1 cellular context compared by ENCODE assay signal in the genomic region with DNA sequence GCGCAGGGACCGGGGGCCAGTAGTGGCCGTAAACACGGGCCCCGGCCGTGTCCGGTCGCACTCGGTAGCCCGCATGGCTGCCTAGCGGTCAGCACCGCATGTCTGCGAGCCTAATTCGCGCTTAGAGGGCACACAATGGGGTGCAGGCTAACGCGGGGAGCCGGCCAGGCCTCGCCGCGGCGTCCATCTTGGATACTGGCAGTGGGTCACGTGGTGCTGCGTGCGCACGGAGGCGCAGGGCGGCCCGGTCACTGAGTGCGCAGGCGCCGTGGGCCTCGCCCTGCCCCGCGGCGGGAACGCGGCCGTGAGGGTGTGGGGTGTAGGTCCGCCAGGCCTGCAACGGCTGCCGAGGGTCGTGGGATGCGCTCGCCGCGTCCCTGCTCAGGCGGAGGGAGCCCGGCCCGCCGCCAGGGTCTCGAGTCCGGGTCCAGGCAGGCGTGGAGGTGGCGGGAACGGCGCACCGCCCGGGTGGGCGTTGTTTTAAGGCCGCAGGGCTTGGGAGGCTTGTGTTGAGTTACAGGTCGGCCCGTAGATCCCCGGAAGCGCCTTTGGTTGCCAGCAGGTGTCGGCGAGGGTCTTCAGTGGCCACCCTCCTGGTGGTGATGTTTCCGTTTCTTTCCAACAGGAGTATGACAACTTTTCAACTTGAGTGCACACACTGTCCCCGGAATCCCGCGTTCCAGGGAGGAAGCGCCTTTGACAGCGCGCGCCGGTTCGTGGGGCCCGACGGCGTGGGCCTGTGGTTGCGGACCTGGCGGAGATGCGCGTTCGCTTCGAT.
TF ChIP-seq lines count a peak whose summit lies in the region.

No MANE protein-coding gene starts in this region.

TF ChIP-seq in WTC11, 78 proteins besides CTCF, POLR2A, EP300 and RAD21 (continued from another document and continues in another):
- TF ChIP-seq, protein P1, sequence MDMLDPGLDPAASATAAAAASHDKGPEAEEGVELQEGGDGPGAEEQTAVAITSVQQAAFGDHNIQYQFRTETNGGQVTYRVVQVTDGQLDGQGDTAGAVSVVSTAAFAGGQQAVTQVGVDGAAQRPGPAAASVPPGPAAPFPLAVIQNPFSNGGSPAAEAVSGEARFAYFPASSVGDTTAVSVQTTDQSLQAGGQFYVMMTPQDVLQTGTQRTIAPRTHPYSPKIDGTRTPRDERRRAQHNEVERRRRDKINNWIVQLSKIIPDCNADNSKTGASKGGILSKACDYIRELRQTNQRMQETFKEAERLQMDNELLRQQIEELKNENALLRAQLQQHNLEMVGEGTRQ (CRISPR knock-in tag; IDR thresholded peaks at IDR 0.05) = peak; percentile 100
- TF ChIP-seq TEAD1 (CRISPR knock-in tag; IDR thresholded peaks at IDR 0.05) (peak; percentile 96), NFATC4 (CRISPR knock-in tag; IDR thresholded peaks at IDR 0.05) (peak; percentile 65), ZNF416 (CRISPR knock-in tag; IDR thresholded peaks at IDR 0.05) (peak; percentile 24; the same call in 1 of the 2 replicates), EMX1 (CRISPR knock-in tag; IDR thresholded peaks at IDR 0.05) (peak; percentile 43; the same call in 1 of the 2 replicates), NR1H2 (CRISPR knock-in tag; IDR thresholded peaks at IDR 0.05) (no peak), ZNF232 (CRISPR knock-in tag; IDR thresholded peaks at IDR 0.05) (no peak), CREB1 (CRISPR knock-in tag; IDR thresholded peaks at IDR 0.05) (peak; percentile 87; the same call in 1 of the 2 replicates), GABPB1 (CRISPR knock-in tag; IDR thresholded peaks at IDR 0.05) (peak; percentile 90), NR2C2 (CRISPR knock-in tag; IDR thresholded peaks at IDR 0.05) (peak; percentile 48; the same call in 1 of the 2 replicates), ZNF138 (CRISPR knock-in tag; conservative IDR thresholded peaks at IDR 0.05) (peak; percentile 81; the same call in 1 of the 2 replicates), ZBTB21 (CRISPR knock-in tag; IDR thresholded peaks at IDR 0.05; ENCODE audit: borderline replicate concordance) (peak; percentile 61), KAT7 (CRISPR knock-in tag; IDR thresholded peaks at IDR 0.05; ENCODE audit: borderline replicate concordance) (0 out of 2 replicates have a peak, but pooled peaks have one; percentile 70), ELF4 (CRISPR knock-in tag; IDR thresholded peaks at IDR 0.05; ENCODE audit: low read depth) (0 out of 2 replicates have a peak, but pooled peaks have one; percentile 66), OVOL2 (CRISPR knock-in tag; IDR thresholded peaks at IDR 0.05; ENCODE audit: borderline replicate concordance) (no peak), RORB (CRISPR knock-in tag; IDR thresholded peaks at IDR 0.05) (no peak), TEAD4 (CRISPR knock-in tag; IDR thresholded peaks at IDR 0.05) (peak; percentile 83), FOXJ3 (CRISPR knock-in tag; IDR thresholded peaks at IDR 0.05; ENCODE audit: borderline replicate concordance) (no peak)
- TF ChIP-seq, protein P2, sequence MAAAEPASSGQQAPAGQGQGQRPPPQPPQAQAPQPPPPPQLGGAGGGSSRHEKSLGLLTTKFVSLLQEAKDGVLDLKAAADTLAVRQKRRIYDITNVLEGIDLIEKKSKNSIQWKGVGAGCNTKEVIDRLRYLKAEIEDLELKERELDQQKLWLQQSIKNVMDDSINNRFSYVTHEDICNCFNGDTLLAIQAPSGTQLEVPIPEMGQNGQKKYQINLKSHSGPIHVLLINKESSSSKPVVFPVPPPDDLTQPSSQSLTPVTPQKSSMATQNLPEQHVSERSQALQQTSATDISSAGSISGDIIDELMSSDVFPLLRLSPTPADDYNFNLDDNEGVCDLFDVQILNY (CRISPR knock-in tag; IDR thresholded peaks at IDR 0.05) = peak; percentile 99
- TF ChIP-seq, protein P3, sequence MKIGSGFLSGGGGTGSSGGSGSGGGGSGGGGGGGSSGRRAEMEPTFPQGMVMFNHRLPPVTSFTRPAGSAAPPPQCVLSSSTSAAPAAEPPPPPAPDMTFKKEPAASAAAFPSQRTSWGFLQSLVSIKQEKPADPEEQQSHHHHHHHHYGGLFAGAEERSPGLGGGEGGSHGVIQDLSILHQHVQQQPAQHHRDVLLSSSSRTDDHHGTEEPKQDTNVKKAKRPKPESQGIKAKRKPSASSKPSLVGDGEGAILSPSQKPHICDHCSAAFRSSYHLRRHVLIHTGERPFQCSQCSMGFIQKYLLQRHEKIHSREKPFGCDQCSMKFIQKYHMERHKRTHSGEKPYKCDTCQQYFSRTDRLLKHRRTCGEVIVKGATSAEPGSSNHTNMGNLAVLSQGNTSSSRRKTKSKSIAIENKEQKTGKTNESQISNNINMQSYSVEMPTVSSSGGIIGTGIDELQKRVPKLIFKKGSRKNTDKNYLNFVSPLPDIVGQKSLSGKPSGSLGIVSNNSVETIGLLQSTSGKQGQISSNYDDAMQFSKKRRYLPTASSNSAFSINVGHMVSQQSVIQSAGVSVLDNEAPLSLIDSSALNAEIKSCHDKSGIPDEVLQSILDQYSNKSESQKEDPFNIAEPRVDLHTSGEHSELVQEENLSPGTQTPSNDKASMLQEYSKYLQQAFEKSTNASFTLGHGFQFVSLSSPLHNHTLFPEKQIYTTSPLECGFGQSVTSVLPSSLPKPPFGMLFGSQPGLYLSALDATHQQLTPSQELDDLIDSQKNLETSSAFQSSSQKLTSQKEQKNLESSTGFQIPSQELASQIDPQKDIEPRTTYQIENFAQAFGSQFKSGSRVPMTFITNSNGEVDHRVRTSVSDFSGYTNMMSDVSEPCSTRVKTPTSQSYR (CRISPR knock-in tag; IDR thresholded peaks at IDR 0.05) = peak; percentile 69; the same call in 1 of the 2 replicates
- TF ChIP-seq, protein P4, sequence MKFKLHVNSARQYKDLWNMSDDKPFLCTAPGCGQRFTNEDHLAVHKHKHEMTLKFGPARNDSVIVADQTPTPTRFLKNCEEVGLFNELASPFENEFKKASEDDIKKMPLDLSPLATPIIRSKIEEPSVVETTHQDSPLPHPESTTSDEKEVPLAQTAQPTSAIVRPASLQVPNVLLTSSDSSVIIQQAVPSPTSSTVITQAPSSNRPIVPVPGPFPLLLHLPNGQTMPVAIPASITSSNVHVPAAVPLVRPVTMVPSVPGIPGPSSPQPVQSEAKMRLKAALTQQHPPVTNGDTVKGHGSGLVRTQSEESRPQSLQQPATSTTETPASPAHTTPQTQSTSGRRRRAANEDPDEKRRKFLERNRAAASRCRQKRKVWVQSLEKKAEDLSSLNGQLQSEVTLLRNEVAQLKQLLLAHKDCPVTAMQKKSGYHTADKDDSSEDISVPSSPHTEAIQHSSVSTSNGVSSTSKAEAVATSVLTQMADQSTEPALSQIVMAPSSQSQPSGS (CRISPR knock-in tag; IDR thresholded peaks at IDR 0.05; ENCODE audit: borderline replicate concordance, low read depth) = no peak; the same call in 1 of the 2 replicates
- TF ChIP-seq, protein P5, sequence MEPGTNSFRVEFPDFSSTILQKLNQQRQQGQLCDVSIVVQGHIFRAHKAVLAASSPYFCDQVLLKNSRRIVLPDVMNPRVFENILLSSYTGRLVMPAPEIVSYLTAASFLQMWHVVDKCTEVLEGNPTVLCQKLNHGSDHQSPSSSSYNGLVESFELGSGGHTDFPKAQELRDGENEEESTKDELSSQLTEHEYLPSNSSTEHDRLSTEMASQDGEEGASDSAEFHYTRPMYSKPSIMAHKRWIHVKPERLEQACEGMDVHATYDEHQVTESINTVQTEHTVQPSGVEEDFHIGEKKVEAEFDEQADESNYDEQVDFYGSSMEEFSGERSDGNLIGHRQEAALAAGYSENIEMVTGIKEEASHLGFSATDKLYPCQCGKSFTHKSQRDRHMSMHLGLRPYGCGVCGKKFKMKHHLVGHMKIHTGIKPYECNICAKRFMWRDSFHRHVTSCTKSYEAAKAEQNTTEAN (CRISPR knock-in tag; IDR thresholded peaks at IDR 0.05) = peak; percentile 96
- TF ChIP-seq, protein P6, sequence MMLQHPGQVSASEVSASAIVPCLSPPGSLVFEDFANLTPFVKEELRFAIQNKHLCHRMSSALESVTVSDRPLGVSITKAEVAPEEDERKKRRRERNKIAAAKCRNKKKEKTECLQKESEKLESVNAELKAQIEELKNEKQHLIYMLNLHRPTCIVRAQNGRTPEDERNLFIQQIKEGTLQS (CRISPR knock-in tag; conservative IDR thresholded peaks at IDR 0.05) = peak; percentile 75
- TF ChIP-seq, protein P7, sequence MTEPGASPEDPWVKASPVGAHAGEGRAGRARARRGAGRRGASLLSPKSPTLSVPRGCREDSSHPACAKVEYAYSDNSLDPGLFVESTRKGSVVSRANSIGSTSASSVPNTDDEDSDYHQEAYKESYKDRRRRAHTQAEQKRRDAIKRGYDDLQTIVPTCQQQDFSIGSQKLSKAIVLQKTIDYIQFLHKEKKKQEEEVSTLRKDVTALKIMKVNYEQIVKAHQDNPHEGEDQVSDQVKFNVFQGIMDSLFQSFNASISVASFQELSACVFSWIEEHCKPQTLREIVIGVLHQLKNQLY (CRISPR knock-in tag; IDR thresholded peaks at IDR 0.05) = no peak
- TF ChIP-seq, protein P8, sequence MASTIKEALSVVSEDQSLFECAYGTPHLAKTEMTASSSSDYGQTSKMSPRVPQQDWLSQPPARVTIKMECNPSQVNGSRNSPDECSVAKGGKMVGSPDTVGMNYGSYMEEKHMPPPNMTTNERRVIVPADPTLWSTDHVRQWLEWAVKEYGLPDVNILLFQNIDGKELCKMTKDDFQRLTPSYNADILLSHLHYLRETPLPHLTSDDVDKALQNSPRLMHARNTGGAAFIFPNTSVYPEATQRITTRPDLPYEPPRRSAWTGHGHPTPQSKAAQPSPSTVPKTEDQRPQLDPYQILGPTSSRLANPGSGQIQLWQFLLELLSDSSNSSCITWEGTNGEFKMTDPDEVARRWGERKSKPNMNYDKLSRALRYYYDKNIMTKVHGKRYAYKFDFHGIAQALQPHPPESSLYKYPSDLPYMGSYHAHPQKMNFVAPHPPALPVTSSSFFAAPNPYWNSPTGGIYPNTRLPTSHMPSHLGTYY (CRISPR knock-in tag; IDR thresholded peaks at IDR 0.05) = peak; percentile 59; the same call in 1 of the 2 replicates
- TF ChIP-seq, protein P9, sequence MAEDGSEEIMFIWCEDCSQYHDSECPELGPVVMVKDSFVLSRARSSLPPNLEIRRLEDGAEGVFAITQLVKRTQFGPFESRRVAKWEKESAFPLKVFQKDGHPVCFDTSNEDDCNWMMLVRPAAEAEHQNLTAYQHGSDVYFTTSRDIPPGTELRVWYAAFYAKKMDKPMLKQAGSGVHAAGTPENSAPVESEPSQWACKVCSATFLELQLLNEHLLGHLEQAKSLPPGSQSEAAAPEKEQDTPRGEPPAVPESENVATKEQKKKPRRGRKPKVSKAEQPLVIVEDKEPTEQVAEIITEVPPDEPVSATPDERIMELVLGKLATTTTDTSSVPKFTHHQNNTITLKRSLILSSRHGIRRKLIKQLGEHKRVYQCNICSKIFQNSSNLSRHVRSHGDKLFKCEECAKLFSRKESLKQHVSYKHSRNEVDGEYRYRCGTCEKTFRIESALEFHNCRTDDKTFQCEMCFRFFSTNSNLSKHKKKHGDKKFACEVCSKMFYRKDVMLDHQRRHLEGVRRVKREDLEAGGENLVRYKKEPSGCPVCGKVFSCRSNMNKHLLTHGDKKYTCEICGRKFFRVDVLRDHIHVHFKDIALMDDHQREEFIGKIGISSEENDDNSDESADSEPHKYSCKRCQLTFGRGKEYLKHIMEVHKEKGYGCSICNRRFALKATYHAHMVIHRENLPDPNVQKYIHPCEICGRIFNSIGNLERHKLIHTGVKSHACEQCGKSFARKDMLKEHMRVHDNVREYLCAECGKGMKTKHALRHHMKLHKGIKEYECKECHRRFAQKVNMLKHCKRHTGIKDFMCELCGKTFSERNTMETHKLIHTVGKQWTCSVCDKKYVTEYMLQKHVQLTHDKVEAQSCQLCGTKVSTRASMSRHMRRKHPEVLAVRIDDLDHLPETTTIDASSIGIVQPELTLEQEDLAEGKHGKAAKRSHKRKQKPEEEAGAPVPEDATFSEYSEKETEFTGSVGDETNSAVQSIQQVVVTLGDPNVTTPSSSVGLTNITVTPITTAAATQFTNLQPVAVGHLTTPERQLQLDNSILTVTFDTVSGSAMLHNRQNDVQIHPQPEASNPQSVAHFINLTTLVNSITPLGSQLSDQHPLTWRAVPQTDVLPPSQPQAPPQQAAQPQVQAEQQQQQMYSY (CRISPR knock-in tag; IDR thresholded peaks at IDR 0.05) = peak; percentile 19
- TF ChIP-seq, protein P10, sequence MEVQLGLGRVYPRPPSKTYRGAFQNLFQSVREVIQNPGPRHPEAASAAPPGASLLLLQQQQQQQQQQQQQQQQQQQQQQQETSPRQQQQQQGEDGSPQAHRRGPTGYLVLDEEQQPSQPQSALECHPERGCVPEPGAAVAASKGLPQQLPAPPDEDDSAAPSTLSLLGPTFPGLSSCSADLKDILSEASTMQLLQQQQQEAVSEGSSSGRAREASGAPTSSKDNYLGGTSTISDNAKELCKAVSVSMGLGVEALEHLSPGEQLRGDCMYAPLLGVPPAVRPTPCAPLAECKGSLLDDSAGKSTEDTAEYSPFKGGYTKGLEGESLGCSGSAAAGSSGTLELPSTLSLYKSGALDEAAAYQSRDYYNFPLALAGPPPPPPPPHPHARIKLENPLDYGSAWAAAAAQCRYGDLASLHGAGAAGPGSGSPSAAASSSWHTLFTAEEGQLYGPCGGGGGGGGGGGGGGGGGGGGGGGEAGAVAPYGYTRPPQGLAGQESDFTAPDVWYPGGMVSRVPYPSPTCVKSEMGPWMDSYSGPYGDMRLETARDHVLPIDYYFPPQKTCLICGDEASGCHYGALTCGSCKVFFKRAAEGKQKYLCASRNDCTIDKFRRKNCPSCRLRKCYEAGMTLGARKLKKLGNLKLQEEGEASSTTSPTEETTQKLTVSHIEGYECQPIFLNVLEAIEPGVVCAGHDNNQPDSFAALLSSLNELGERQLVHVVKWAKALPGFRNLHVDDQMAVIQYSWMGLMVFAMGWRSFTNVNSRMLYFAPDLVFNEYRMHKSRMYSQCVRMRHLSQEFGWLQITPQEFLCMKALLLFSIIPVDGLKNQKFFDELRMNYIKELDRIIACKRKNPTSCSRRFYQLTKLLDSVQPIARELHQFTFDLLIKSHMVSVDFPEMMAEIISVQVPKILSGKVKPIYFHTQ (CRISPR knock-in tag; IDR thresholded peaks at IDR 0.05) = no peak
- TF ChIP-seq, protein P11, sequence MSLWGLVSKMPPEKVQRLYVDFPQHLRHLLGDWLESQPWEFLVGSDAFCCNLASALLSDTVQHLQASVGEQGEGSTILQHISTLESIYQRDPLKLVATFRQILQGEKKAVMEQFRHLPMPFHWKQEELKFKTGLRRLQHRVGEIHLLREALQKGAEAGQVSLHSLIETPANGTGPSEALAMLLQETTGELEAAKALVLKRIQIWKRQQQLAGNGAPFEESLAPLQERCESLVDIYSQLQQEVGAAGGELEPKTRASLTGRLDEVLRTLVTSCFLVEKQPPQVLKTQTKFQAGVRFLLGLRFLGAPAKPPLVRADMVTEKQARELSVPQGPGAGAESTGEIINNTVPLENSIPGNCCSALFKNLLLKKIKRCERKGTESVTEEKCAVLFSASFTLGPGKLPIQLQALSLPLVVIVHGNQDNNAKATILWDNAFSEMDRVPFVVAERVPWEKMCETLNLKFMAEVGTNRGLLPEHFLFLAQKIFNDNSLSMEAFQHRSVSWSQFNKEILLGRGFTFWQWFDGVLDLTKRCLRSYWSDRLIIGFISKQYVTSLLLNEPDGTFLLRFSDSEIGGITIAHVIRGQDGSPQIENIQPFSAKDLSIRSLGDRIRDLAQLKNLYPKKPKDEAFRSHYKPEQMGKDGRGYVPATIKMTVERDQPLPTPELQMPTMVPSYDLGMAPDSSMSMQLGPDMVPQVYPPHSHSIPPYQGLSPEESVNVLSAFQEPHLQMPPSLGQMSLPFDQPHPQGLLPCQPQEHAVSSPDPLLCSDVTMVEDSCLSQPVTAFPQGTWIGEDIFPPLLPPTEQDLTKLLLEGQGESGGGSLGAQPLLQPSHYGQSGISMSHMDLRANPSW (CRISPR knock-in tag; conservative IDR thresholded peaks at IDR 0.05; ENCODE audit: low read depth) = no peak
- TF ChIP-seq, protein P12, sequence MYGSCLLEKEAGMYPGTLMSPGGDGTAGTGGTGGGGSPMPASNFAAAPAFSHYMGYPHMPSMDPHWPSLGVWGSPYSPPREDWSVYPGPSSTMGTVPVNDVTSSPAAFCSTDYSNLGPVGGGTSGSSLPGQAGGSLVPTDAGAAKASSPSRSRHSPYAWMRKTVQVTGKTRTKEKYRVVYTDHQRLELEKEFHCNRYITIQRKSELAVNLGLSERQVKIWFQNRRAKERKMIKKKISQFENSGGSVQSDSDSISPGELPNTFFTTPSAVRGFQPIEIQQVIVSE (CRISPR knock-in tag; IDR thresholded peaks at IDR 0.05; ENCODE audit: borderline replicate concordance) = no peak
